ENCODE assay signal across 1 cellular context in the genomic region with DNA sequence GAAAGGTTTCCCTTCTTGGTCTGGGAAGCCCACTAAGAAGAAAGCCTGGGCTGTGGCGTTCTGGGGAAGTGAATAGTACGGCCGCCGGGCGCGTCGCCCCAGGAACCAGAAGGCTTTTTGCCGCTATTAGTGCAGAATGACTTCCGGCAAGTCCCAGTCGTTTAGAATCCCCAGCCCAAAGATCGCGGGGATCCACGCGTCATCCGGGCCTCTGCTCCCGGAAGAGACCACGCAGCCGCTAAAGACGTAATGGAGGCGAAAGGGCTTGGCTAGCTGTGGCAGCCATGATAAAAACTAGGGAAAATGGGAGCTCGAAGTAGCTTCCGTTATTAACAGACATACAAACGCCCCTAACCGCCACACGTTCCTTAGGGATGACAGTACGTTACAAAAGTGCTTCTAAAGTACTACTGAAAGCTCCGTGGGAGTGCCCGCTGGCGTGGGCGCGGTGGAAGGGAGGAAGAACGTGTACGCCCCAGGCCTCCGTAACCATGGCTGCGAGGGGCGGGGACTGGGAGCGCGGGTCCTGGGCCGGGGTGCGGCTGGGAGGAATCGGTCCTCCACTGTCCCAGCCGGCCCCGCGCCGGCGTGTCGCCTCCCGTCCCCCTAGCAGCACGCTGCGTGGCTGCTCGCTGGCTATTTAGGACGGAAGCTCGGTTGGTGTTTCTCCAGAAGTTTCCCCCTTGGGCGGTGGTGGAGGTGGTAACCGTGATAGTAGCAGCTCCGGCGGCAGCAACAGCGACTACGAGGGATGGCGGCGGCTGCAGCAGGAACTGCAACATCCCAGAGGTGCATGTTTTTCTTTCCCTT.
TF ChIP-seq lines count a peak whose summit lies in the region.

A gene (plus strand): TSS at position 667 of the 810 bp plus-strand sequence. CDS start 85 bp downstream, at position 752.

TF ChIP-seq in WTC11, 78 proteins besides CTCF, POLR2A, EP300 and RAD21 (continued from another document):
- TF ChIP-seq, protein P1, sequence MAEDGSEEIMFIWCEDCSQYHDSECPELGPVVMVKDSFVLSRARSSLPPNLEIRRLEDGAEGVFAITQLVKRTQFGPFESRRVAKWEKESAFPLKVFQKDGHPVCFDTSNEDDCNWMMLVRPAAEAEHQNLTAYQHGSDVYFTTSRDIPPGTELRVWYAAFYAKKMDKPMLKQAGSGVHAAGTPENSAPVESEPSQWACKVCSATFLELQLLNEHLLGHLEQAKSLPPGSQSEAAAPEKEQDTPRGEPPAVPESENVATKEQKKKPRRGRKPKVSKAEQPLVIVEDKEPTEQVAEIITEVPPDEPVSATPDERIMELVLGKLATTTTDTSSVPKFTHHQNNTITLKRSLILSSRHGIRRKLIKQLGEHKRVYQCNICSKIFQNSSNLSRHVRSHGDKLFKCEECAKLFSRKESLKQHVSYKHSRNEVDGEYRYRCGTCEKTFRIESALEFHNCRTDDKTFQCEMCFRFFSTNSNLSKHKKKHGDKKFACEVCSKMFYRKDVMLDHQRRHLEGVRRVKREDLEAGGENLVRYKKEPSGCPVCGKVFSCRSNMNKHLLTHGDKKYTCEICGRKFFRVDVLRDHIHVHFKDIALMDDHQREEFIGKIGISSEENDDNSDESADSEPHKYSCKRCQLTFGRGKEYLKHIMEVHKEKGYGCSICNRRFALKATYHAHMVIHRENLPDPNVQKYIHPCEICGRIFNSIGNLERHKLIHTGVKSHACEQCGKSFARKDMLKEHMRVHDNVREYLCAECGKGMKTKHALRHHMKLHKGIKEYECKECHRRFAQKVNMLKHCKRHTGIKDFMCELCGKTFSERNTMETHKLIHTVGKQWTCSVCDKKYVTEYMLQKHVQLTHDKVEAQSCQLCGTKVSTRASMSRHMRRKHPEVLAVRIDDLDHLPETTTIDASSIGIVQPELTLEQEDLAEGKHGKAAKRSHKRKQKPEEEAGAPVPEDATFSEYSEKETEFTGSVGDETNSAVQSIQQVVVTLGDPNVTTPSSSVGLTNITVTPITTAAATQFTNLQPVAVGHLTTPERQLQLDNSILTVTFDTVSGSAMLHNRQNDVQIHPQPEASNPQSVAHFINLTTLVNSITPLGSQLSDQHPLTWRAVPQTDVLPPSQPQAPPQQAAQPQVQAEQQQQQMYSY (CRISPR knock-in tag; IDR thresholded peaks at IDR 0.05): no peak
- TF ChIP-seq ZNF263 (CRISPR knock-in tag; IDR thresholded peaks at IDR 0.05; ENCODE audit: low read depth) (no peak), OVOL2 (CRISPR knock-in tag; IDR thresholded peaks at IDR 0.05; ENCODE audit: borderline replicate concordance) (no peak), SMAD4 (CRISPR knock-in tag; IDR thresholded peaks at IDR 0.05) (no peak)
